In the genomic region with DNA sequence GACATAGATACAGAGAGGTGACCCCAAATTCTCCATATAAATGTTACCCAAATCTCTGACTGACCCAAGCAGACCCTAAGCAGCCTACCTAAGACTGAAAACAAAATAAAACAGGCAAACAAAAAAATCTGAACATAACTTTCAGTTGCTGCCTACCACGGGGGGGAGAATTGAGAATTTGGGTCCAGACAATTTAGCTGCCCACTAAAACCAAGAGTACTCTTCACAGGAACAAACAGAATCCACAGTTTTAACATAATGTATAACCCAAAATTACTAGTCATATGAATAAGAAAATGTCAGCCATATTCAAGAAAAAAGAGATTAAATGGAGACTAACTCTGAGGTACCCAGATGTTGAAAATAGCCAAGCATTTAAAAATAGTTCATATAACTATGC, we compare ENCODE assay signal across 34 cellular contexts. TPM values are rescaled to one million over a fixed set of nuclear protein-coding genes. Genes with fewer than 3 reads are reported as not detected.
"Had no signal": no experiment of that assay in that cellular context is flagged by ENCODE, and none has a peak within 500 bp of the region (broad histone marks: within the 10 kb centered on the region; RNA-seq: fewer than 3 reads in every experiment).

No MANE protein-coding gene starts in this region.

- DNase-seq: activated CD4-positive, alpha-beta memory T cell treated with anti-CD3 and anti-CD28 coated beads, Interleukin-2, amount 10 ng/mL, durations not matched to agents 7 days and 5 days; activated CD4-positive, alpha-beta T cell treated with anti-CD3 and anti-CD28 coated beads for 1 hour; activated CD4-positive, alpha-beta T cell treated with anti-CD3 and anti-CD28 coated beads for 36 hours; activated CD4-positive, alpha-beta T cell treated with anti-CD3 and anti-CD28 coated beads for 48 hours; activated CD4-positive, alpha-beta T cell treated with anti-CD3 and anti-CD28 coated beads, Interleukin-2, amount 10 ng/mL, durations not matched to agents 7 days and 5 days; activated CD4-positive, alpha-beta T cell treated with anti-CD3 and anti-CD28 coated beads, Interleukin-2, amount 50 U/mL, for 48 hours; activated CD4-positive, CD25-positive, alpha-beta regulatory T cell; activated CD8-positive, alpha-beta memory T cell treated with anti-CD3 and anti-CD28 coated beads for 24 hours; activated CD8-positive, alpha-beta memory T cell treated with anti-CD3 and anti-CD28 coated beads, Interleukin-2, amount 10 ng/mL, durations not matched to agents 7 days and 5 days; activated CD8-positive, alpha-beta memory T cell treated with anti-CD3 and anti-CD28 coated beads, Interleukin-2, amount 50 U/mL, for 48 hours; activated CD8-positive, alpha-beta T cell treated with anti-CD3 and anti-CD28 coated beads, Interleukin-2, amount 10 ng/mL, durations not matched to agents 7 days and 5 days; activated effector memory CD4-positive, alpha-beta T cell treated with anti-CD3 and anti-CD28 coated beads, Interleukin-2, amount 50 U/mL, for 16 hours; activated gamma-delta T cell treated with Interleukin-2 at 50 U/mL for 16 hours; activated naive CD4-positive, alpha-beta T cell; activated naive CD4-positive, alpha-beta T cell treated with anti-CD3 and anti-CD28 coated beads for 36 hours; activated naive CD4-positive, alpha-beta T cell treated with anti-CD3 and anti-CD28 coated beads, Interleukin-2, amount 50 U/mL, for 16 hours; activated naive CD8-positive, alpha-beta T cell treated with anti-CD3 and anti-CD28 coated beads for 36 hours; activated T-cell treated with anti-CD3 and anti-CD28 coated beads, Interleukin-2, amount 50 U/mL, for 24 hours; adrenal gland; amniotic stem cell; aorta; body of pancreas; brain microvascular endothelial cell; central memory CD4-positive, alpha-beta T cell; T-helper 1 cell; T-helper 2 cell; T-helper 9 cell; WERI-Rb-1 had no signal

- H3K27me3 Mint-ChIP-seq: activated naive CD8-positive, alpha-beta T cell treated with anti-CD3 and anti-CD28 coated beads for 36 hours; activated T-cell treated with anti-CD3 and anti-CD28 coated beads, Interleukin-2, amount 50 U/mL, for 24 hours had no signal

- H3K36me3 Mint-ChIP-seq: activated CD8-positive, alpha-beta memory T cell treated with anti-CD3 and anti-CD28 coated beads, Interleukin-2, amount 10 ng/mL, durations not matched to agents 7 days and 5 days; activated naive CD4-positive, alpha-beta T cell treated with anti-CD3 and anti-CD28 coated beads, Interleukin-2, amount 50 U/mL, for 72 hours; activated naive CD8-positive, alpha-beta T cell treated with anti-CD3 and anti-CD28 coated beads for 36 hours; WTC11 had no signal

- H3K4me3 Mint-ChIP-seq: activated CD4-positive, alpha-beta memory T cell treated with anti-CD3 and anti-CD28 coated beads, Interleukin-2, amount 10 ng/mL, durations not matched to agents 7 days and 5 days; activated CD4-positive, alpha-beta T cell treated with anti-CD3 and anti-CD28 coated beads for 36 hours; activated CD4-positive, alpha-beta T cell treated with anti-CD3 and anti-CD28 coated beads, Interleukin-2, amount 10 ng/mL, durations not matched to agents 7 days and 5 days; activated CD8-positive, alpha-beta memory T cell treated with anti-CD3 and anti-CD28 coated beads, Interleukin-2, amount 10 ng/mL, durations not matched to agents 7 days and 5 days; activated CD8-positive, alpha-beta T cell treated with anti-CD3 and anti-CD28 coated beads, Interleukin-2, amount 10 ng/mL, durations not matched to agents 7 days and 5 days; activated naive CD4-positive, alpha-beta T cell treated with anti-CD3 and anti-CD28 coated beads for 36 hours; activated naive CD8-positive, alpha-beta T cell treated with anti-CD3 and anti-CD28 coated beads for 36 hours; activated T-cell treated with anti-CD3 and anti-CD28 coated beads, Interleukin-2, amount 50 U/mL, for 24 hours; T-helper 1 cell treated with Interleukin-12 subunit alpha and Interleukin-12 subunit beta and Interleukin-4 antibody, amounts not matched to agents 30 μg/mL and 1 μg/mL, for 36 hours; T-helper 2 cell treated with Interferon-gamma antibody and Interleukin-4, amounts not matched to agents 5 μg/mL and 100 μg/mL, for 36 hours; WTC11 had no signal

- H3K9me3 Mint-ChIP-seq: activated CD4-positive, alpha-beta memory T cell treated with anti-CD3 and anti-CD28 coated beads, Interleukin-2, amount 10 ng/mL, durations not matched to agents 7 days and 5 days; activated CD4-positive, alpha-beta T cell treated with anti-CD3 and anti-CD28 coated beads, Interleukin-2, amount 10 ng/mL, durations not matched to agents 7 days and 5 days; activated naive CD4-positive, alpha-beta T cell treated with anti-CD3 and anti-CD28 coated beads for 36 hours; activated naive CD4-positive, alpha-beta T cell treated with anti-CD3 and anti-CD28 coated beads, Interleukin-2, amount 50 U/mL, for 72 hours; activated naive CD8-positive, alpha-beta T cell treated with anti-CD3 and anti-CD28 coated beads for 36 hours; activated T-cell treated with anti-CD3 and anti-CD28 coated beads, Interleukin-2, amount 50 U/mL, for 24 hours; T-helper 1 cell treated with Interleukin-12 subunit alpha and Interleukin-12 subunit beta and Interleukin-4 antibody, amounts not matched to agents 30 μg/mL and 1 μg/mL, for 36 hours; T-helper 2 cell treated with Interferon-gamma antibody and Interleukin-4, amounts not matched to agents 5 μg/mL and 100 μg/mL, for 36 hours; WTC11 had no signal

- H3K4me3 ChIP-seq: adrenal gland, body of pancreas, breast epithelium had no signal

- ATAC-seq: activated CD4-positive, CD25-positive, alpha-beta regulatory T cell treated with anti-CD3 and anti-CD28 coated beads, Interleukin-2, amount 50 U/mL, for 24 hours; activated CD8-positive, alpha-beta memory T cell treated with anti-CD3 and anti-CD28 coated beads, Interleukin-2, amount 10 ng/mL, durations not matched to agents 7 days and 5 days; activated CD8-positive, alpha-beta T cell treated with anti-CD3 and anti-CD28 coated beads, Interleukin-2, amount 10 ng/mL, durations not matched to agents 7 days and 5 days; body of pancreas; WTC11 had no signal

- H3K4me1 Mint-ChIP-seq: activated CD4-positive, alpha-beta T cell treated with anti-CD3 and anti-CD28 coated beads, Interleukin-2, amount 10 ng/mL, durations not matched to agents 7 days and 5 days; activated naive CD8-positive, alpha-beta T cell treated with anti-CD3 and anti-CD28 coated beads for 36 hours had no signal

- H3K27ac Mint-ChIP-seq: activated CD4-positive, alpha-beta memory T cell treated with anti-CD3 and anti-CD28 coated beads, Interleukin-2, amount 10 ng/mL, durations not matched to agents 7 days and 5 days; activated CD4-positive, alpha-beta T cell treated with anti-CD3 and anti-CD28 coated beads for 36 hours; activated CD4-positive, alpha-beta T cell treated with anti-CD3 and anti-CD28 coated beads, Interleukin-2, amount 10 ng/mL, durations not matched to agents 7 days and 5 days; activated CD8-positive, alpha-beta T cell treated with anti-CD3 and anti-CD28 coated beads, Interleukin-2, amount 10 ng/mL, durations not matched to agents 7 days and 5 days; activated naive CD4-positive, alpha-beta T cell treated with anti-CD3 and anti-CD28 coated beads for 36 hours; activated naive CD4-positive, alpha-beta T cell treated with anti-CD3 and anti-CD28 coated beads, Interleukin-2, amount 50 U/mL, for 72 hours; activated naive CD8-positive, alpha-beta T cell treated with anti-CD3 and anti-CD28 coated beads for 36 hours; activated T-cell treated with anti-CD3 and anti-CD28 coated beads, Interleukin-2, amount 50 U/mL, for 24 hours; T-helper 1 cell treated with Interleukin-12 subunit alpha and Interleukin-12 subunit beta and Interleukin-4 antibody, amounts not matched to agents 30 μg/mL and 1 μg/mL, for 36 hours; T-helper 2 cell treated with Interferon-gamma antibody and Interleukin-4, amounts not matched to agents 5 μg/mL and 100 μg/mL, for 36 hours; WTC11 had no signal

RNA-seq across cellular contexts. Expression of a gene that starts 45.6 kb away (rescaled TPM):
- total RNA-seq: activated CD4-positive, alpha-beta T cell treated with anti-CD3 and anti-CD28 coated beads, Interleukin-2, amount 10 ng/mL, durations not matched to agents 7 days and 5 days; activated naive CD4-positive, alpha-beta T cell treated with anti-CD3 and anti-CD28 coated beads for 36 hours had no signal
